Comparison of ENCODE assay signal across 1 cellular context in the genomic region with DNA sequence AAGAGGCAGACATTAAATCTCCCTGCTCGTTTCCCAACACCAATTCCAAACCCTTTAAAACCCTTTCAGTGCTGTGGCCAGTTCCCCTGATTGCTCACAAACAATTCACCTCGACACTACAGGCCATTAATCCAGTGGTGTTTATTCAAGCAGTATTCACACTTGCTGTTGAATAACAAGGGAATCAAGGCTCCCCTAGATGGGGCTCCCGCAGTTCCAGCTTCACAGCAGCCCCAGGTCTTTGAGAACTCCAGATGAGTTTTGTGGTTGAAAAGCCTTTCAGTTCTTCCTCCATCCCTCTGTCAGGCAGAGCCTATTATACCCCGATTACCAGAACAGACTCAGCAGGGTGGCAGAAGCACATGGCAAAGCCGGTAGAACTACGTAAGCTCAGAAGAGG.
A peak's percentile ranks its signal among the peaks of the same experiment; 100 is the strongest.
TF ChIP-seq lines count a peak whose summit lies in the region.

No MANE protein-coding gene starts in this region.

TF ChIP-seq in H1, 55 proteins besides CTCF, POLR2A, EP300 and RAD21:
- TF ChIP-seq RNF2 (IDR thresholded peaks at IDR 0.05; ENCODE audit: borderline replicate concordance, low read depth, low read length, missing control alignments, poor library complexity, severe bottlenecking) = no peak
- TF ChIP-seq YY1 (IDR thresholded peaks at IDR 0.05; ENCODE audit: low read depth, low read length) = peak; percentile 75; the same call in 1 of the 2 replicates
- TF ChIP-seq, protein P1, sequence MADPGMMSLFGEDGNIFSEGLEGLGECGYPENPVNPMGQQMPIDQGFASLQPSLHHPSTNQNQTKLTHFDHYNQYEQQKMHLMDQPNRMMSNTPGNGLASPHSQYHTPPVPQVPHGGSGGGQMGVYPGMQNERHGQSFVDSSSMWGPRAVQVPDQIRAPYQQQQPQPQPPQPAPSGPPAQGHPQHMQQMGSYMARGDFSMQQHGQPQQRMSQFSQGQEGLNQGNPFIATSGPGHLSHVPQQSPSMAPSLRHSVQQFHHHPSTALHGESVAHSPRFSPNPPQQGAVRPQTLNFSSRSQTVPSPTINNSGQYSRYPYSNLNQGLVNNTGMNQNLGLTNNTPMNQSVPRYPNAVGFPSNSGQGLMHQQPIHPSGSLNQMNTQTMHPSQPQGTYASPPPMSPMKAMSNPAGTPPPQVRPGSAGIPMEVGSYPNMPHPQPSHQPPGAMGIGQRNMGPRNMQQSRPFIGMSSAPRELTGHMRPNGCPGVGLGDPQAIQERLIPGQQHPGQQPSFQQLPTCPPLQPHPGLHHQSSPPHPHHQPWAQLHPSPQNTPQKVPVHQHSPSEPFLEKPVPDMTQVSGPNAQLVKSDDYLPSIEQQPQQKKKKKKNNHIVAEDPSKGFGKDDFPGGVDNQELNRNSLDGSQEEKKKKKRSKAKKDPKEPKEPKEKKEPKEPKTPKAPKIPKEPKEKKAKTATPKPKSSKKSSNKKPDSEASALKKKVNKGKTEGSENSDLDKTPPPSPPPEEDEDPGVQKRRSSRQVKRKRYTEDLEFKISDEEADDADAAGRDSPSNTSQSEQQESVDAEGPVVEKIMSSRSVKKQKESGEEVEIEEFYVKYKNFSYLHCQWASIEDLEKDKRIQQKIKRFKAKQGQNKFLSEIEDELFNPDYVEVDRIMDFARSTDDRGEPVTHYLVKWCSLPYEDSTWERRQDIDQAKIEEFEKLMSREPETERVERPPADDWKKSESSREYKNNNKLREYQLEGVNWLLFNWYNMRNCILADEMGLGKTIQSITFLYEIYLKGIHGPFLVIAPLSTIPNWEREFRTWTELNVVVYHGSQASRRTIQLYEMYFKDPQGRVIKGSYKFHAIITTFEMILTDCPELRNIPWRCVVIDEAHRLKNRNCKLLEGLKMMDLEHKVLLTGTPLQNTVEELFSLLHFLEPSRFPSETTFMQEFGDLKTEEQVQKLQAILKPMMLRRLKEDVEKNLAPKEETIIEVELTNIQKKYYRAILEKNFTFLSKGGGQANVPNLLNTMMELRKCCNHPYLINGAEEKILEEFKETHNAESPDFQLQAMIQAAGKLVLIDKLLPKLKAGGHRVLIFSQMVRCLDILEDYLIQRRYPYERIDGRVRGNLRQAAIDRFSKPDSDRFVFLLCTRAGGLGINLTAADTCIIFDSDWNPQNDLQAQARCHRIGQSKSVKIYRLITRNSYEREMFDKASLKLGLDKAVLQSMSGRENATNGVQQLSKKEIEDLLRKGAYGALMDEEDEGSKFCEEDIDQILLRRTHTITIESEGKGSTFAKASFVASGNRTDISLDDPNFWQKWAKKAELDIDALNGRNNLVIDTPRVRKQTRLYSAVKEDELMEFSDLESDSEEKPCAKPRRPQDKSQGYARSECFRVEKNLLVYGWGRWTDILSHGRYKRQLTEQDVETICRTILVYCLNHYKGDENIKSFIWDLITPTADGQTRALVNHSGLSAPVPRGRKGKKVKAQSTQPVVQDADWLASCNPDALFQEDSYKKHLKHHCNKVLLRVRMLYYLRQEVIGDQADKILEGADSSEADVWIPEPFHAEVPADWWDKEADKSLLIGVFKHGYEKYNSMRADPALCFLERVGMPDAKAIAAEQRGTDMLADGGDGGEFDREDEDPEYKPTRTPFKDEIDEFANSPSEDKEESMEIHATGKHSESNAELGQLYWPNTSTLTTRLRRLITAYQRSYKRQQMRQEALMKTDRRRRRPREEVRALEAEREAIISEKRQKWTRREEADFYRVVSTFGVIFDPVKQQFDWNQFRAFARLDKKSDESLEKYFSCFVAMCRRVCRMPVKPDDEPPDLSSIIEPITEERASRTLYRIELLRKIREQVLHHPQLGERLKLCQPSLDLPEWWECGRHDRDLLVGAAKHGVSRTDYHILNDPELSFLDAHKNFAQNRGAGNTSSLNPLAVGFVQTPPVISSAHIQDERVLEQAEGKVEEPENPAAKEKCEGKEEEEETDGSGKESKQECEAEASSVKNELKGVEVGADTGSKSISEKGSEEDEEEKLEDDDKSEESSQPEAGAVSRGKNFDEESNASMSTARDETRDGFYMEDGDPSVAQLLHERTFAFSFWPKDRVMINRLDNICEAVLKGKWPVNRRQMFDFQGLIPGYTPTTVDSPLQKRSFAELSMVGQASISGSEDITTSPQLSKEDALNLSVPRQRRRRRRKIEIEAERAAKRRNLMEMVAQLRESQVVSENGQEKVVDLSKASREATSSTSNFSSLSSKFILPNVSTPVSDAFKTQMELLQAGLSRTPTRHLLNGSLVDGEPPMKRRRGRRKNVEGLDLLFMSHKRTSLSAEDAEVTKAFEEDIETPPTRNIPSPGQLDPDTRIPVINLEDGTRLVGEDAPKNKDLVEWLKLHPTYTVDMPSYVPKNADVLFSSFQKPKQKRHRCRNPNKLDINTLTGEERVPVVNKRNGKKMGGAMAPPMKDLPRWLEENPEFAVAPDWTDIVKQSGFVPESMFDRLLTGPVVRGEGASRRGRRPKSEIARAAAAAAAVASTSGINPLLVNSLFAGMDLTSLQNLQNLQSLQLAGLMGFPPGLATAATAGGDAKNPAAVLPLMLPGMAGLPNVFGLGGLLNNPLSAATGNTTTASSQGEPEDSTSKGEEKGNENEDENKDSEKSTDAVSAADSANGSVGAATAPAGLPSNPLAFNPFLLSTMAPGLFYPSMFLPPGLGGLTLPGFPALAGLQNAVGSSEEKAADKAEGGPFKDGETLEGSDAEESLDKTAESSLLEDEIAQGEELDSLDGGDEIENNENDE (IDR thresholded peaks at IDR 0.05; ENCODE audit: insufficient replicate concordance, low read length) = peak; percentile 87
- peak; percentile 77 for TF ChIP-seq SP1 (IDR thresholded peaks at IDR 0.05; ENCODE audit: low read depth, low read length)
- no peak for TF ChIP-seq KDM5A (IDR thresholded peaks at IDR 0.05; ENCODE audit: low read length)
- TF ChIP-seq BRCA1 (IDR thresholded peaks at IDR 0.05; ENCODE audit: low read depth, low read length) = no peak
- TF ChIP-seq SIN3A (conservative IDR thresholded peaks at IDR 0.05 in 1 of 2, IDR thresholded peaks at IDR 0.05 in 1 of 2; ENCODE audit: low read depth in 1 of 2, low read length in 2 of 2) = peak in 1 of 2 experiments; percentile 56; a peak in 1 of 4 replicates
- no peak for TF ChIP-seq CREB1 (IDR thresholded peaks at IDR 0.05)
- TF ChIP-seq RXRA (IDR thresholded peaks at IDR 0.05; ENCODE audit: insufficient read depth, low read depth, low read length) = no peak
- peak; percentile 52; the same call in 1 of the 2 replicates for TF ChIP-seq KDM1A (IDR thresholded peaks at IDR 0.05; ENCODE audit: borderline replicate concordance, low read length)
- TF ChIP-seq POLR2AphosphoS5 (IDR thresholded peaks at IDR 0.05; ENCODE audit: low read depth, low read length) = peak; percentile 38; the same call in 1 of the 2 replicates
- no peak for TF ChIP-seq MAFK (IDR thresholded peaks at IDR 0.05; ENCODE audit: low read depth, low read length)
- no peak for TF ChIP-seq JUN (IDR thresholded peaks at IDR 0.05; ENCODE audit: low read depth, low read length)
- no peak for TF ChIP-seq ZNF274 (IDR thresholded peaks at IDR 0.05; ENCODE audit: borderline replicate concordance, extremely low read depth, low read length)
- peak; percentile 60 to 96; a peak in 2 of 4 replicates for TF ChIP-seq HDAC2 (IDR thresholded peaks at IDR 0.05; ENCODE audit: borderline replicate concordance in 1 of 2, low read depth in 2 of 2, low read length in 2 of 2)
- TF ChIP-seq TEAD4 (IDR thresholded peaks at IDR 0.05; ENCODE audit: low read depth, low read length) = 0 out of 2 replicates have a peak, but pooled peaks have one; percentile 25
- TF ChIP-seq FOSL1 (IDR thresholded peaks at IDR 0.05; ENCODE audit: insufficient read depth, low read depth, low read length) = no peak
- TF ChIP-seq SIX5 (IDR thresholded peaks at IDR 0.05; ENCODE audit: low read depth, low read length) = no peak
- no peak for TF ChIP-seq PHF8 (conservative IDR thresholded peaks at IDR 0.05; ENCODE audit: low read depth, low read length)
- TF ChIP-seq SP2 (IDR thresholded peaks at IDR 0.05; ENCODE audit: low read length) = no peak
- TF ChIP-seq POU5F1 (IDR thresholded peaks at IDR 0.05; ENCODE audit: low read depth, low read length) = peak; percentile 94
- 0 out of 2 replicates have a peak, but pooled peaks have one; percentile 47 for TF ChIP-seq TCF12 (IDR thresholded peaks at IDR 0.05; ENCODE audit: low read depth, low read length)
- peak; percentile 99 for TF ChIP-seq NANOG (IDR thresholded peaks at IDR 0.05; ENCODE audit: insufficient read depth, low read depth, low read length, poor library complexity, severe bottlenecking)
- no peak for TF ChIP-seq GABPA (IDR thresholded peaks at IDR 0.05; ENCODE audit: borderline replicate concordance, insufficient read depth, low read length)
- no peak for TF ChIP-seq SUZ12 (IDR thresholded peaks at IDR 0.05; ENCODE audit: low read length)
- no peak for TF ChIP-seq SRF (IDR thresholded peaks at IDR 0.05; ENCODE audit: low read depth, low read length)
- TF ChIP-seq TAF7 (optimal IDR thresholded peaks at IDR 0.05; ENCODE audit: borderline replicate concordance, low read depth, low read length) = no peak
- TF ChIP-seq SIRT6 (IDR thresholded peaks at IDR 0.05; ENCODE audit: low read length) = no peak
- no peak for TF ChIP-seq CBX8 (IDR thresholded peaks at IDR 0.05; ENCODE audit: borderline replicate concordance, low read depth, low read length)
- TF ChIP-seq, protein P2, sequence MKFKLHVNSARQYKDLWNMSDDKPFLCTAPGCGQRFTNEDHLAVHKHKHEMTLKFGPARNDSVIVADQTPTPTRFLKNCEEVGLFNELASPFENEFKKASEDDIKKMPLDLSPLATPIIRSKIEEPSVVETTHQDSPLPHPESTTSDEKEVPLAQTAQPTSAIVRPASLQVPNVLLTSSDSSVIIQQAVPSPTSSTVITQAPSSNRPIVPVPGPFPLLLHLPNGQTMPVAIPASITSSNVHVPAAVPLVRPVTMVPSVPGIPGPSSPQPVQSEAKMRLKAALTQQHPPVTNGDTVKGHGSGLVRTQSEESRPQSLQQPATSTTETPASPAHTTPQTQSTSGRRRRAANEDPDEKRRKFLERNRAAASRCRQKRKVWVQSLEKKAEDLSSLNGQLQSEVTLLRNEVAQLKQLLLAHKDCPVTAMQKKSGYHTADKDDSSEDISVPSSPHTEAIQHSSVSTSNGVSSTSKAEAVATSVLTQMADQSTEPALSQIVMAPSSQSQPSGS (IDR thresholded peaks at IDR 0.05; ENCODE audit: low read length) = no peak; the same call in 1 of the 2 replicates
- no peak for TF ChIP-seq BCL11A (IDR thresholded peaks at IDR 0.05; ENCODE audit: low read depth in 2 of 2, low read length in 2 of 2)
- no peak for TF ChIP-seq KDM4A (IDR thresholded peaks at IDR 0.05; ENCODE audit: low read depth, low read length, severe bottlenecking)
- TF ChIP-seq CHD1 (IDR thresholded peaks at IDR 0.05; ENCODE audit: low read depth, low read length) = no peak
- peak; percentile 47; the same call in 1 of the 2 replicates for TF ChIP-seq CHD2 (IDR thresholded peaks at IDR 0.05; ENCODE audit: low read length)
- TF ChIP-seq CEBPB (IDR thresholded peaks at IDR 0.05; ENCODE audit: low read depth, low read length) = no peak
- TF ChIP-seq EZH2 (IDR thresholded peaks at IDR 0.05; ENCODE audit: low read depth, low read length, severe bottlenecking) = no peak
TF ChIP-seq in H1: peak in this region for 12.
